24 cellular contexts compared by ENCODE assay signal in the genomic region with DNA sequence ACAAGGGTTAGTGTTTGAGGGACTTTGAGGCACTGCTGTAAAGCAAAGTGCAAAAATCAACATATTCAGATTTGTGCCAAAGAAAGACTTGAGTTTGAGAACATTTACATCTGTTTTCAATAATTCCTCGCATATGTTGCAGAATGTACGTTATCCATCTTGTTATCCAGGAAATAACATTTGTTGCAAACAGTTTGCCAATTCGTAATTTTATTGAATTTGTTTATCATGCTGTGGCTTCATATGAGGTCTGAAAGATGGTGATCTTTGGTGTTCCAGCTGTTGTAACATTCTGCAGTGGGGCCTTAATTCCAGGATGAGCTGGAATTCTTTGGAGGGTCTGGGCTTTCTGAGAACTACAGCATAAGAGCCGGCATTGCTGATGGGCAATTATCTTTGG.
"Had no signal": no experiment of that assay in that cellular context is flagged by ENCODE, and none has a peak within 500 bp of the region (broad histone marks: within the 10 kb centered on the region; RNA-seq: fewer than 3 reads in every experiment).

No MANE protein-coding gene starts in this region.

- H3K27ac Mint-ChIP-seq: endodermal cell; naive thymus-derived CD4-positive, alpha-beta T cell; nephron progenitor cell; stimulated activated memory B cell treated with anti-CD40 and anti-IgM and Interleukin-4, amounts not matched to agents 10 μg/mL and 1 μg/mL and 100 μg/mL, for 72 hours; type B pancreatic cell had no signal

- H3K27me3 Mint-ChIP-seq: stimulated activated memory B cell treated with anti-CD40 and anti-IgM and Interleukin-4, amounts not matched to agents 10 μg/mL and 1 μg/mL and 100 μg/mL, for 72 hours had no signal

- H3K4me1 Mint-ChIP-seq: endodermal cell; stimulated activated memory B cell treated with anti-CD40 and anti-IgM and Interleukin-4, amounts not matched to agents 10 μg/mL and 1 μg/mL and 100 μg/mL, for 72 hours had no signal

- H3K4me3 Mint-ChIP-seq: endodermal cell; naive thymus-derived CD4-positive, alpha-beta T cell; nephron progenitor cell; stimulated activated memory B cell treated with anti-CD40 and anti-IgM and Interleukin-4, amounts not matched to agents 10 μg/mL and 1 μg/mL and 100 μg/mL, for 72 hours; type B pancreatic cell had no signal

- DNase-seq: effector CD8-positive, alpha-beta T cell; endodermal cell; foreskin keratinocyte; heart left ventricle; hippocampal formation; left cardiac atrium; left lung; mammary epithelial cell; mesendoderm; midbrain; naive thymus-derived CD4-positive, alpha-beta T cell; nephron progenitor cell; nucleus accumbens; sigmoid colon; spleen; stimulated activated CD4-positive, alpha-beta T cell treated with anti-CD3 and anti-CD28 coated beads, Interleukin-4, amount 100 ng/mL, for 4 hours; stimulated activated naive CD8-positive, alpha-beta T cell treated with anti-CD3 and anti-CD28 coated beads, Interleukin-15, Interleukin-2, amounts not matched to agents 100 U/mL and 50 U/mL, for 24 hours; substantia nigra; testis; tibial artery had no signal

- ATAC-seq: esophagus mucosa; foreskin keratinocyte; gastroesophageal sphincter; heart left ventricle; left cardiac atrium; left lung; naive thymus-derived CD4-positive, alpha-beta T cell; stimulated activated memory B cell treated with anti-CD40 and anti-IgM and Interleukin-4, amounts not matched to agents 10 μg/mL and 1 μg/mL and 100 μg/mL, for 72 hours; stimulated activated naive CD8-positive, alpha-beta T cell treated with anti-CD3 and anti-CD28 coated beads, Interleukin-15, Interleukin-2, amounts not matched to agents 100 U/mL and 50 U/mL, for 24 hours had no signal

- H3K36me3 Mint-ChIP-seq: stimulated activated memory B cell treated with anti-CD40 and anti-IgM and Interleukin-4, amounts not matched to agents 10 μg/mL and 1 μg/mL and 100 μg/mL, for 72 hours had no signal
